ENCODE assay signal across 8 cellular contexts in genomic region chr22:31211862-31212730, GRCh38. TPM values are rescaled to one million over a fixed set of nuclear protein-coding genes. Genes with fewer than 3 reads are reported as not detected.
DNase-seq lines count a peak whose midpoint lies in the region; ATAC-seq and TF ChIP-seq lines count a peak whose summit lies in the region.

Gene LIMK2, plus strand, starts transcription at chr22:31212298. Its CDS starts 111 bp downstream, at chr22:31212409.

- intact Hi-C loops in activated B cell treated with CpG ODN at 0.5 μM for 24 hours (cut with micrococcal nuclease) (loop anchor here (1.0 to 10.0 kb wide), 14 partner anchors 8 to 733 kb away; partner anchors contain the start of genes DRG1, PIK3IP1, RNF185 and SELENOM), spleen (cut with DNase I; ENCODE audit: low total_unique reads) (loop anchor here (10.0 kb wide), 1 partner anchor 63 kb away; no protein-coding TSS in a partner anchor)

- peak within 1 kb of the TSS; percentile 79 for H3K27ac Mint-ChIP-seq in activated B cell treated with CpG ODN at 0.5 μM for 24 hours
- peak within 1 kb of the TSS; percentile 88 to 96 (median 92) for H3K27ac Mint-ChIP-seq in immature natural killer cell

- no peaks in the 10 kb centered on the region for H3K27me3 ChIP-seq in spleen (replicated peaks in 1 of 7)

- no peaks in the 10 kb centered on the region for H3K9me3 Mint-ChIP-seq in activated B cell treated with CpG ODN at 0.5 μM for 24 hours
- no peaks in the 10 kb centered on the region for H3K9me3 Mint-ChIP-seq in immature natural killer cell

- DNase-seq in AG09309 (ENCODE audit: low read depth) (no peak), NCI-H345 (lab: John Stamatoyannopoulos, UW) (peak; percentile 93), activated B cell treated with CpG ODN at 0.5 μM for 24 hours (peak; percentile 98), cardiac fibroblast (ENCODE audit: low read depth in 2 of 2) (peak; percentile 82 to 86), immature natural killer cell (peak; percentile 93 to 95 (median 94)), spleen (peak; percentile 100)

- H3K36me3 Mint-ChIP-seq in activated B cell treated with CpG ODN at 0.5 μM for 24 hours (ENCODE audit: low read depth) (peaks cover 2% of the 10 kb centered on the region), immature natural killer cell (no peaks in the 10 kb centered on the region)

- CTCF ChIA-PET in activated B cell treated with CpG ODN at 0.5 μM for 24 hours (lab: Charles Lee), result interaction anchor here (0.6 to 6.1 kb wide), 16 partner anchors 12 to 119 kb away, joined by 3 to 53 read pairs (median 3); no protein-coding TSS in a partner anchor

- no peaks in the 10 kb centered on the region for H3K9me3 ChIP-seq in spleen

- WGBS in spleen, 5 donors, result 1 to 5% (median 1%) methylated on average over 12 to 64 of the region's 64 CpGs

- H3K4me1 Mint-ChIP-seq in activated B cell treated with CpG ODN at 0.5 μM for 24 hours (peaks cover 26% of the 10 kb centered on the region), immature natural killer cell (peaks cover 35 to 36% of the 10 kb centered on the region in 2 donors)

- H3K36me3 ChIP-seq in spleen, result peaks cover 0 to 25% (median 0%) of the 10 kb centered on the region in 6 donors

- no peaks in the 10 kb centered on the region for H3K27me3 Mint-ChIP-seq in activated B cell treated with CpG ODN at 0.5 μM for 24 hours
- H3K27me3 Mint-ChIP-seq in immature natural killer cell (ENCODE audit: low read depth in 3 of 3), result peaks cover 0 to 7% (median 2%) of the 10 kb centered on the region in 3 donors

- peak; percentile 3 to 61 (median 40) for TF ChIP-seq POLR2A in spleen (IDR thresholded peaks at IDR 0.05)

- H3K4me3 ChIP-seq in AG09309 (ENCODE audit: control insufficient read depth, low read depth, low read length) (peak within 1 kb of the TSS; percentile 81), cardiac fibroblast (replicated peaks in 1 of 2; ENCODE audit: low read depth in 2 of 2, low read length in 2 of 2) (peak within 1 kb of the TSS; percentile 73 to 95), spleen (peak within 1 kb of the TSS; percentile 61 to 95 (median 84))

- ATAC-seq in GM19023 (IDR thresholded peaks at IDR 0.05; ENCODE audit: unreplicated experiment) (peak; percentile 90), HG03196 (IDR thresholded peaks at IDR 0.05; ENCODE audit: unreplicated experiment) (peak; percentile 76), activated B cell treated with CpG ODN at 0.5 μM for 24 hours (ENCODE audit: low read depth) (peak; percentile 100)

- H3K27ac ChIP-seq in spleen, result peak within 1 kb of the TSS; percentile 70 to 94 (median 87)

- H3K4me1 ChIP-seq in spleen, result peaks cover 22 to 71% (median 51%) of the 10 kb centered on the region in 6 donors

- TF ChIP-seq CTCF in AG09309 (IDR thresholded peaks at IDR 0.05; ENCODE audit: control insufficient read depth, insufficient read depth, low read depth, low read length, missing control alignments) (peak; percentile 78), activated B cell treated with CpG ODN at 0.5 μM for 24 hours (IDR thresholded peaks at IDR 0.05) (peak; percentile 30), cardiac fibroblast (IDR thresholded peaks at IDR 0.05; ENCODE audit: low read depth, low read length) (peak; percentile 64), spleen (IDR thresholded peaks at IDR 0.05 in 8 of 11, conservative IDR thresholded peaks at IDR 0.05 in 3 of 11) (peak; percentile 78 to 97 (median 94))

- POLR2A ChIA-PET in activated B cell treated with CpG ODN at 0.5 μM for 24 hours (lab: Charles Lee), result interaction anchor here (0.6 to 3.6 kb wide), 9 partner anchors 20 to 577 kb away, joined by 3 to 31 read pairs (median 4); partner anchors contain the start of genes PIK3IP1 and RNF185

- H3K4me3 Mint-ChIP-seq in activated B cell treated with CpG ODN at 0.5 μM for 24 hours, result peak within 1 kb of the TSS; percentile 90
- H3K4me3 Mint-ChIP-seq in immature natural killer cell, result peak within 1 kb of the TSS; percentile 85 to 91 (median 89)

RNA-seq across cellular contexts. Expression of gene LIMK2, which starts in this region (rescaled TPM):
- total RNA-seq in activated B cell treated with CpG ODN at 0.5 μM for 24 hours (15.3 and 17.7 TPM in 2 replicates), spleen (100 to 1,000 TPM in 3 of 7 donors, 10 to 100 TPM in 4; 51.6 to 182 (median 78.1) TPM)
- polyA plus RNA-seq in immature natural killer cell (10 to 100 TPM in 1 of 3 donors, 1 to 10 TPM in 2; 4.0 to 12.9 (median 6.2) TPM), spleen (10 to 100 TPM in 2 of 3 donors, 1 to 10 TPM in 1; 6.1 to 15.2 (median 11.0) TPM)

Comparison
In these comparisons a context has a peak if more than half of its experiments do, and no peak if none do; other contexts are left out.
1. CTCF ChIP-seq: peak in every context shown above with its lines; median percentile 94 in spleen; 78 in AG09309; 64 in cardiac fibroblast; 30 in activated B cell treated with CpG ODN at 0.5 μM for 24 hours.